In genomic region chr15:43886558-43886957, GRCh38 we compare ENCODE assay signal across 24 cellular contexts.
"Had no signal": no experiment of that assay in that cellular context is flagged by ENCODE, and none has a peak within 500 bp of the region (broad histone marks: within the 10 kb centered on the region; RNA-seq: fewer than 3 reads in every experiment).

No MANE protein-coding gene starts in this region.

- H3K4me2 ChIP-seq: SK-N-SH had no signal

- H3K4me3 Mint-ChIP-seq: activated naive CD8-positive, alpha-beta T cell; activated T-cell treated with anti-CD3 and anti-CD28 coated beads, Interleukin-2, amount 50 U/mL, for 72 hours; central memory CD8-positive, alpha-beta T cell; naive B cell; stimulated activated effector memory CD8-positive, alpha-beta T cell treated with anti-CD3 and anti-CD28 coated beads, Interleukin-12 subunit alpha, Interleukin-12 subunit beta, amount 100 ng/mL, for 72 hours had no signal

- DNase-seq: activated CD4-positive, CD25-positive, alpha-beta regulatory T cell treated with anti-CD3 and anti-CD28 coated beads, Interleukin-2, amount 50 U/mL, for 72 hours; activated T-cell treated with anti-CD3 and anti-CD28 coated beads, Interleukin-2, amount 50 U/mL, for 72 hours; brain microvascular endothelial cell; cortex of kidney; foreskin fibroblast; islet precursor cell; left colon; lower lobe of right lung; mesendoderm; naive B cell; nucleus accumbens; right lobe of liver; SK-N-SH; stimulated activated CD4-positive, alpha-beta T cell treated with anti-CD3 and anti-CD28 coated beads, Interleukin-1b, Interleukin-23, amount 100 ng/mL, for 48 hours; upper lobe of left lung had no signal

- H3K4me1 ChIP-seq: adrenal gland, ascending aorta, lower lobe of right lung, parathyroid adenoma, right lobe of liver, upper lobe of left lung had no signal

- H3K9me3 Mint-ChIP-seq: activated T-cell treated with anti-CD3 and anti-CD28 coated beads, Interleukin-2, amount 50 U/mL, for 72 hours; central memory CD8-positive, alpha-beta T cell; naive B cell; stimulated activated effector memory CD8-positive, alpha-beta T cell treated with anti-CD3 and anti-CD28 coated beads, Interleukin-12 subunit alpha, Interleukin-12 subunit beta, amount 100 ng/mL, for 72 hours had no signal

- H3K27me3 Mint-ChIP-seq: activated naive CD8-positive, alpha-beta T cell; central memory CD8-positive, alpha-beta T cell; naive B cell had no signal

- H3K4me1 Mint-ChIP-seq: central memory CD8-positive, alpha-beta T cell; naive B cell; stimulated activated effector memory CD8-positive, alpha-beta T cell treated with anti-CD3 and anti-CD28 coated beads, Interleukin-12 subunit alpha, Interleukin-12 subunit beta, amount 100 ng/mL, for 72 hours had no signal

- H3K27ac ChIP-seq: adrenal gland, ascending aorta, brain microvascular endothelial cell, heart right ventricle, lower lobe of right lung, parathyroid adenoma, right lobe of liver, skin epidermis, upper lobe of left lung, VCaP had no signal

- H3K27ac Mint-ChIP-seq: activated naive CD8-positive, alpha-beta T cell; activated T-cell treated with anti-CD3 and anti-CD28 coated beads, Interleukin-2, amount 50 U/mL, for 72 hours; stimulated activated effector memory CD8-positive, alpha-beta T cell treated with anti-CD3 and anti-CD28 coated beads, Interleukin-12 subunit alpha, Interleukin-12 subunit beta, amount 100 ng/mL, for 72 hours had no signal

- H3K79me2 ChIP-seq: parathyroid adenoma had no signal

- H2AFZ ChIP-seq: parathyroid adenoma had no signal

- H3K9me3 ChIP-seq: adrenal gland, ascending aorta, heart right ventricle, lower lobe of right lung, right lobe of liver, SK-N-SH, upper lobe of left lung had no signal

- H3K36me3 ChIP-seq: adrenal gland, ascending aorta, brain microvascular endothelial cell, heart right ventricle, lower lobe of right lung, right lobe of liver, upper lobe of left lung had no signal

- H3K4me3 ChIP-seq: adrenal gland, ascending aorta, heart right ventricle, lower lobe of right lung, right lobe of liver, skin epidermis, upper lobe of left lung had no signal

- ATAC-seq: activated T-cell treated with anti-CD3 and anti-CD28 coated beads, Interleukin-2, amount 50 U/mL, for 72 hours; left colon; lower lobe of right lung; right lobe of liver; stimulated activated effector memory CD8-positive, alpha-beta T cell treated with anti-CD3 and anti-CD28 coated beads, Interleukin-12 subunit alpha, Interleukin-12 subunit beta, amount 100 ng/mL, for 72 hours had no signal

- H3K27me3 ChIP-seq: adrenal gland, ascending aorta, brain microvascular endothelial cell, heart right ventricle, right lobe of liver, upper lobe of left lung had no signal

- H3K9ac ChIP-seq: parathyroid adenoma, SK-N-SH had no signal
